In genomic region chr9:97510797-97511761, GRCh38 we compare ENCODE assay signal across 9 cellular contexts. TPM values are rescaled to one million over a fixed set of nuclear protein-coding genes. Genes with fewer than 3 reads are reported as not detected.
DNase-seq lines count a peak whose midpoint lies in the region; ATAC-seq and TF ChIP-seq lines count a peak whose summit lies in the region.
"Had no signal": no experiment of that assay in that cellular context is flagged by ENCODE, and none has a peak within 500 bp of the region (broad histone marks: within the 10 kb centered on the region; RNA-seq: fewer than 3 reads in every experiment).

No MANE protein-coding gene starts in this region.

- no peak overlapping the region for H3K4me3 Mint-ChIP-seq in GM23338

- H3K4me1 ChIP-seq in MM.1S (ENCODE audit: low read length) = peaks cover 13% of the 10 kb centered on the region
- no peaks in the 10 kb centered on the region for H3K4me1 ChIP-seq in GM23338 (ENCODE audit: insufficient read depth)

- TF ChIP-seq CTCF in MM.1S (IDR thresholded peaks at IDR 0.05; ENCODE audit: low read length) (no peak), GM23338 (conservative IDR thresholded peaks at IDR 0.05; ENCODE audit: low read depth in 2 of 2) (no peak)

- H3K27me3 Mint-ChIP-seq in GM23338 (ENCODE audit: insufficient read depth, low read depth, poor library complexity) = peaks cover 3% of the 10 kb centered on the region

- H3K79me2 ChIP-seq in MM.1S (ENCODE audit: low read length) = no peaks in the 10 kb centered on the region
- H3K79me2 ChIP-seq in GM23338 (replicated peaks; ENCODE audit: insufficient read depth) = no peaks in the 10 kb centered on the region

- H3K27me3 ChIP-seq in MM.1S (replicated peaks; ENCODE audit: insufficient read depth, low read length) (no peaks in the 10 kb centered on the region), GM23338 (ENCODE audit: insufficient read depth) (peaks cover 9% of the 10 kb centered on the region)
- H3K27me3 ChIP-seq: cardiac muscle cell had no signal

- H3F3A ChIP-seq in MM.1S (ENCODE audit: insufficient read depth, low read length) (no peaks in the 10 kb centered on the region), GM23338 (replicated peaks; ENCODE audit: low read depth) (no peaks in the 10 kb centered on the region)

- H3K36me3 Mint-ChIP-seq in GM23338 (ENCODE audit: low read depth) = no peaks in the 10 kb centered on the region

- H3K4me1 Mint-ChIP-seq in GM23338 = peaks cover under 1% of the 10 kb centered on the region; the same call in 2 of the 3 replicates

- H2AFZ ChIP-seq in MM.1S (ENCODE audit: low read length) (0 out of 2 replicates have a peak overlapping the region, but pooled peaks have one; percentile 9), GM23338 (no peak overlapping the region)

- no peaks in the 10 kb centered on the region for H3K9me3 ChIP-seq in MM.1S (replicated peaks; ENCODE audit: insufficient read depth, low read length)

- H3K36me3 ChIP-seq in MM.1S (replicated peaks; ENCODE audit: insufficient read depth, low read length) (no peaks in the 10 kb centered on the region), GM23338 (ENCODE audit: insufficient read depth) (no peaks in the 10 kb centered on the region)
- H3K36me3 ChIP-seq: cardiac muscle cell had no signal

- H3K27ac Mint-ChIP-seq in GM23338 = no peak overlapping the region

- H3K27ac ChIP-seq in MM.1S (ENCODE audit: low read length) (no peak overlapping the region), GM23338 (ENCODE audit: low read depth) (no peak overlapping the region)
- H3K27ac ChIP-seq: cardiac muscle cell had no signal

- H3K4me3 ChIP-seq in MM.1S (ENCODE audit: low read length) (no peak overlapping the region), GM23338 (no peak overlapping the region)
- H3K4me3 ChIP-seq: cardiac muscle cell had no signal

- no peaks in the 10 kb centered on the region for H4K20me1 ChIP-seq in MM.1S (ENCODE audit: insufficient read depth, low read length)
- no peaks in the 10 kb centered on the region for H4K20me1 ChIP-seq in GM23338 (replicated peaks; ENCODE audit: insufficient read depth)

- no peaks in the 10 kb centered on the region for H3K9me3 Mint-ChIP-seq in GM23338

- ATAC-seq in GM21447 (IDR thresholded peaks at IDR 0.05; ENCODE audit: unreplicated experiment) (peak; percentile 59), GM23338 (no peak)

- H3K4me2 ChIP-seq in MM.1S (ENCODE audit: low read depth, low read length) (peak overlapping the region; percentile 27; the same call in 1 of the 2 replicates), GM23338 (no peak overlapping the region)

- H3K9ac ChIP-seq in MM.1S (ENCODE audit: low read length) = no peak overlapping the region

- H3K9me2 ChIP-seq in MM.1S (replicated peaks; ENCODE audit: insufficient read depth, low read length) (no peaks in the 10 kb centered on the region), GM23338 (ENCODE audit: insufficient read depth) (no peaks in the 10 kb centered on the region)

- DNase-seq in Daoy (ENCODE audit: low read depth) (peak; percentile 92), MM.1S (peak; percentile 9), glomerular endothelial cell (ENCODE audit: extremely low read depth, low read depth, low spot score) (peak; percentile 71), GM23338 (ENCODE audit: low spot score) (no peak)
- DNase-seq in effector CD8-positive, alpha-beta T cell (lab: John Stamatoyannopoulos, UW) = no peak
- DNase-seq in stimulated activated CD4-positive, alpha-beta T cell treated with anti-CD3 and anti-CD28 coated beads, Interleukin-2, amount 100 ng/mL, for 48 hours = no peak
- DNase-seq in activated naive CD4-positive, alpha-beta T cell treated with Interleukin-2 at 50 U/mL for 16 hours = no peak

TF ChIP-seq in GM23338, 12 proteins besides CTCF, POLR2A, EP300 and RAD21 (continues in another document):
- TF ChIP-seq JUNB (IDR thresholded peaks at IDR 0.05; ENCODE audit: unreplicated experiment) (no peak), POLR2AphosphoS5 (IDR thresholded peaks at IDR 0.05; ENCODE audit: low read depth) (no peak), STAT1 (IDR thresholded peaks at IDR 0.05; ENCODE audit: unreplicated experiment) (no peak), EZH2 (IDR thresholded peaks at IDR 0.05; ENCODE audit: low read depth, unreplicated experiment) (no peak), EZH2phosphoT487 (IDR thresholded peaks at IDR 0.05; ENCODE audit: unreplicated experiment) (no peak), ZNF114 (CRISPR knock-in tag; IDR thresholded peaks at IDR 0.05) (no peak), ETS1 (IDR thresholded peaks at IDR 0.05) (no peak), NANOG (IDR thresholded peaks at IDR 0.05; ENCODE audit: borderline replicate concordance) (no peak), ZNF331 (CRISPR knock-in tag; IDR thresholded peaks at IDR 0.05; ENCODE audit: low read depth) (no peak), ZNF462 (CRISPR knock-in tag; IDR thresholded peaks at IDR 0.05) (no peak)

RNA-seq across cellular contexts. Expression of gene TMOD1, which starts 9.6 kb away (rescaled TPM):
- 3.9 and 4.1 TPM in 2 replicates for total RNA-seq in Daoy (2014; rRNA removed; shearing (Covaris generic))
- total RNA-seq in glomerular endothelial cell = 2.9 and 5.1 TPM in 2 replicates
- total RNA-seq in GM23338 (2014; rRNA removed; shearing (Covaris generic)) = 0.43 and 0.69 TPM in 2 replicates
- 4.1 and 4.5 TPM in 2 replicates for polyA plus RNA-seq in GM23338 (2016; fragmentation: Nextera tagmentation; extraction: Ambion mirVana)

Comparison
In these comparisons a context has a peak if more than half of its experiments do, and no peak if none do; other contexts are left out.
1. DNase-seq: peak in Daoy (single experiment), MM.1S (single experiment) and glomerular endothelial cell (single experiment); none in GM23338 (single experiment), effector CD8-positive, alpha-beta T cell (single experiment), stimulated activated CD4-positive, alpha-beta T cell treated with anti-CD3 and anti-CD28 coated beads, Interleukin-2, amount 100 ng/mL, for 48 hours (0 of 2) and activated naive CD4-positive, alpha-beta T cell treated with Interleukin-2 at 50 U/mL for 16 hours (single experiment).